11 cellular contexts compared by ENCODE assay signal in the genomic region with DNA sequence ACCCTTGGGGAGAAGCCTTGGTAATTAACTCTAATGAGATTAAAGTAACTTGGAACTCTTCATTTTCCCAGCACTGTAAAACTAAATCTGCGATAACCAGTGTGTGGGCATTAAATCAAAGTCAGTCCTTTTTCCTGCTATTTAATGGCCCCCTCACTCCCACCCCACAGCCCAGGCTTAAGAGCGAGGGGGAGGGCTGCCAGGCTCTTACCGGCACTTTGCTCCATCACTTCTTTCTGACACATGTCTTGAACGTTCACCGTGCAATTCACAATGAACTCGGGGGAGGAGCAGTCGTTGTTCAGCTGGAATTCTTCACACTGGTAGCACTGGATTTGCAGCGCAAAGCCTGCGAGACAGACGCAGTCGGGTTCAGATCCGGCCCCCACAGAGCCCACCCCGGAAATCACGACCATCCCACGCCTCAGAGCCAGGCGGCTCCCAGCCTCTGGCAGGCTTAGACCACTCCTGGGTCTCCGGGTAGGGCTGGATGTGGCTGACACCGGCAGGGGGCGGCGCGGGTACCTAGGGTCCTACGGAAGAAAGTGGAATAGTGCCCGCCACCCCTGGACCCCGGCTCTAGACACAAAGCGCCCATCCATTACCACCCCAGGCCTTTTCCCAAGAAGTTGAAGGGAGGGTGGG. TPM values are rescaled to one million over a fixed set of nuclear protein-coding genes. Genes with fewer than 3 reads are reported as not detected.
DNase-seq lines count a peak whose midpoint lies in the region; ATAC-seq and TF ChIP-seq lines count a peak whose summit lies in the region.
"Had no signal": no experiment of that assay in that cellular context is flagged by ENCODE, and none has a peak within 500 bp of the region (broad histone marks: within the 10 kb centered on the region; RNA-seq: fewer than 3 reads in every experiment).

No MANE protein-coding gene starts in this region.

- peak; percentile 54 for DNase-seq in NCI-H748 (lab: John Stamatoyannopoulos, UW; ENCODE audit: unreplicated experiment)
- DNase-seq in NCI-H748 treated with DMSO at 0.1 percent for 48 hours (lab: John Stamatoyannopoulos, UW), result no peak
- DNase-seq in iPS DF 6.9 (ENCODE audit: low read depth, low spot score), result no peak
- no peak for DNase-seq in stomach
- no peak for DNase-seq in lower lobe of right lung
- no peak for DNase-seq in SK-N-DZ (ENCODE audit: low spot score)
- DNase-seq: activated naive CD8-positive, alpha-beta T cell treated with anti-CD3 and anti-CD28 coated beads, Interleukin-2, amount 10 ng/mL, durations not matched to agents 7 days and 5 days had no signal

- no peak overlapping the region for H3K27ac ChIP-seq in iPS DF 6.9 (ENCODE audit: low read length)
- H3K27ac ChIP-seq in stomach, result no peak overlapping the region
- H3K27ac ChIP-seq in lower lobe of right lung, result no peak overlapping the region
- H3K27ac ChIP-seq: gastroesophageal sphincter, right lobe of liver had no signal

- TF ChIP-seq CTCF in stomach (IDR thresholded peaks at IDR 0.05) (no peak), lower lobe of right lung (IDR thresholded peaks at IDR 0.05) (no peak)

- H3K27me3 ChIP-seq in iPS DF 6.9 (ENCODE audit: control insufficient read depth, insufficient read depth, low read length) (peaks cover 14% of the 10 kb centered on the region), stomach (peaks cover 10 to 42% (median 38%) of the 10 kb centered on the region in 3 donors), lower lobe of right lung (ENCODE audit: low read depth) (peaks cover 50% of the 10 kb centered on the region)

- H3K4me1 ChIP-seq in iPS DF 6.9 (ENCODE audit: control insufficient read depth, insufficient read depth, low read length), result 0 out of 2 replicates have a peak, but pooled peaks cover 2% of the 10 kb centered on the region
- peaks cover 26 to 39% (median 36%) of the 10 kb centered on the region in 4 donors for H3K4me1 ChIP-seq in stomach
- peaks cover 28% of the 10 kb centered on the region for H3K4me1 ChIP-seq in lower lobe of right lung

- no peak for TF ChIP-seq EP300 in stomach (IDR thresholded peaks at IDR 0.05)

- peak; percentile 6; the same call in 1 of the 3 replicates for ATAC-seq in SK-N-SH treated with all-trans-retinoic acid at 6 μM for 48 hours
- ATAC-seq in HG03196 (IDR thresholded peaks at IDR 0.05; ENCODE audit: unreplicated experiment), result no peak
- ATAC-seq in lower lobe of right lung, result no peak
- ATAC-seq: gastroesophageal sphincter had no signal

- intact Hi-C loops in stomach (cut with DNase I; ENCODE audit: low total_unique reads) (no loop called here), lower lobe of right lung (cut with DNase I) (no loop called here)

- WGBS in iPS DF 6.9 (ENCODE audit: insufficient coverage, insufficient read length), result no CpG with 5 or more reads among the region's 25 CpGs
- 6 to 19% (median 8%) methylated on average over 11 to 25 of the region's 25 CpGs for WGBS in stomach, 5 donors

- H3K36me3 ChIP-seq in iPS DF 6.9 (ENCODE audit: control insufficient read depth, insufficient read depth, low read length), result no peaks in the 10 kb centered on the region
- H3K36me3 ChIP-seq in stomach, result no peaks in the 10 kb centered on the region
- no peaks in the 10 kb centered on the region for H3K36me3 ChIP-seq in lower lobe of right lung
- H3K36me3 ChIP-seq: gastroesophageal sphincter, right lobe of liver had no signal

- H3K9me3 ChIP-seq in iPS DF 6.9 (ENCODE audit: control insufficient read depth, insufficient read depth, low read length) (no peaks in the 10 kb centered on the region), stomach (no peaks in the 10 kb centered on the region), lower lobe of right lung (no peaks in the 10 kb centered on the region)
- H3K9me3 ChIP-seq: gastroesophageal sphincter, right lobe of liver had no signal

- H3K4me3 ChIP-seq in iPS DF 6.9 (ENCODE audit: low read length) (peak overlapping the region; percentile 5; the same call in 1 of the 2 replicates), stomach (peak overlapping the region in 3 of 4 donors; percentile 50 to 74 (median 60)), lower lobe of right lung (no peak overlapping the region)

- no peak for TF ChIP-seq POLR2A in stomach (IDR thresholded peaks at IDR 0.05)

TF ChIP-seq in SK-N-SH treated with all-trans-retinoic acid at 6 μM for 48 hours, 23 proteins besides CTCF, POLR2A, EP300 and RAD21 (continues in another document):
- TF ChIP-seq ZC3H10 (CRISPR knock-in tag; IDR thresholded peaks at IDR 0.05) (no peak), ZNF565 (CRISPR knock-in tag; conservative IDR thresholded peaks at IDR 0.05; ENCODE audit: low read depth) (no peak), TSHZ2 (CRISPR knock-in tag; IDR thresholded peaks at IDR 0.05) (no peak), RARB (CRISPR knock-in tag; IDR thresholded peaks at IDR 0.05) (no peak), CSDC2 (CRISPR knock-in tag; IDR thresholded peaks at IDR 0.05) (no peak), ESRRG (CRISPR knock-in tag; IDR thresholded peaks at IDR 0.05) (no peak), PATZ1 (CRISPR knock-in tag; IDR thresholded peaks at IDR 0.05; ENCODE audit: borderline replicate concordance) (no peak), POU6F1 (CRISPR knock-in tag; IDR thresholded peaks at IDR 0.05; ENCODE audit: borderline replicate concordance, low read depth) (no peak), ARNTL (CRISPR knock-in tag; IDR thresholded peaks at IDR 0.05; ENCODE audit: borderline replicate concordance, low read depth) (no peak), ZNF8 (CRISPR knock-in tag; IDR thresholded peaks at IDR 0.05) (no peak), TOX (CRISPR knock-in tag; IDR thresholded peaks at IDR 0.05; ENCODE audit: borderline replicate concordance) (no peak)
- TF ChIP-seq, protein P1, sequence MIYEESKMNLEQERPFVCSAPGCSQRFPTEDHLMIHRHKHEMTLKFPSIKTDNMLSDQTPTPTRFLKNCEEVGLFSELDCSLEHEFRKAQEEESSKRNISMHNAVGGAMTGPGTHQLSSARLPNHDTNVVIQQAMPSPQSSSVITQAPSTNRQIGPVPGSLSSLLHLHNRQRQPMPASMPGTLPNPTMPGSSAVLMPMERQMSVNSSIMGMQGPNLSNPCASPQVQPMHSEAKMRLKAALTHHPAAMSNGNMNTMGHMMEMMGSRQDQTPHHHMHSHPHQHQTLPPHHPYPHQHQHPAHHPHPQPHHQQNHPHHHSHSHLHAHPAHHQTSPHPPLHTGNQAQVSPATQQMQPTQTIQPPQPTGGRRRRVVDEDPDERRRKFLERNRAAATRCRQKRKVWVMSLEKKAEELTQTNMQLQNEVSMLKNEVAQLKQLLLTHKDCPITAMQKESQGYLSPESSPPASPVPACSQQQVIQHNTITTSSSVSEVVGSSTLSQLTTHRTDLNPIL (CRISPR knock-in tag; IDR thresholded peaks at IDR 0.05; ENCODE audit: low read depth), result no peak

RNA-seq across cellular contexts. Expression of gene LYPD1, which starts 1.7 kb away (rescaled TPM):
- total RNA-seq in stomach (1 to 10 TPM in 2 of 5 donors, not detected in 3; 3.3 to 8.4 TPM), lower lobe of right lung (1.5 TPM)
- 1 to 10 TPM; 1.1 to 3.7 (median 1.1) TPM for polyA plus RNA-seq in stomach
- polyA plus RNA-seq in SK-N-DZ (2014; cell fraction: cytosol; rRNA removed), result not detected in 2 replicates
- polyA plus RNA-seq in SK-N-DZ (2014; cell fraction: nucleus; rRNA removed), result not detected in 2 replicates
- total RNA-seq: activated naive CD8-positive, alpha-beta T cell treated with anti-CD3 and anti-CD28 coated beads, Interleukin-2, amount 10 ng/mL, durations not matched to agents 7 days and 5 days had no signal
